21 cellular contexts compared by ENCODE assay signal in the genomic region with DNA sequence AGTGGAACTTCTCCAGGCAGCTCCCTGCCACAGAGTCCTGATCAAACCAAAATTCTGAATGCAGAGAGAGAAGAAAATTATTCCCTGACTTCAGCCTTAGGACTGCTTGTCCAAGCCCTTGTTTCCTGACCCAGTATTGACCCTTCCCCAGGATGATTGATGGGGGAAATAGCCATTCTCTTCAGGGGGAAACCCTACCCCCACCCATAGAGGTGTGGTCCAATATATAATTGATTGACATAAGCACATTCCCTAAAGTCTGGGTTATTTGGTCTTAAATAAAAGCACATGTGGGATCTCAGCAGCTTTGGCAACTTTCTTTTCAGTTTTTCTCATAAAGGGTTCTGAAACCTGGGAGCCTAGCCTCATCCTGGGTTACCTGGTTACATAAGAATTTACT.
"Had no signal": no experiment of that assay in that cellular context is flagged by ENCODE, and none has a peak within 500 bp of the region (broad histone marks: within the 10 kb centered on the region; RNA-seq: fewer than 3 reads in every experiment).

No MANE protein-coding gene starts in this region.

- H3K9me3 ChIP-seq: lower lobe of right lung, prostate gland, tibial nerve, uterus had no signal

- H3K36me3 Mint-ChIP-seq: activated CD4-positive, alpha-beta memory T cell treated with anti-CD3 and anti-CD28 coated beads for 36 hours had no signal

- H3K27me3 Mint-ChIP-seq: activated CD4-positive, alpha-beta memory T cell treated with anti-CD3 and anti-CD28 coated beads for 36 hours; activated CD4-positive, alpha-beta T cell treated with anti-CD3 and anti-CD28 coated beads for 36 hours; activated CD8-positive, alpha-beta memory T cell treated with anti-CD3 and anti-CD28 coated beads, Interleukin-2, amount 10 ng/mL, durations not matched to agents 7 days and 5 days; activated naive CD8-positive, alpha-beta T cell; T-helper 17 cell had no signal

- H3K4me3 ChIP-seq: dorsolateral prefrontal cortex, lower lobe of right lung, prostate gland, skin epidermis, tibial nerve, uterus had no signal

- H3K9me3 Mint-ChIP-seq: activated CD4-positive, alpha-beta memory T cell treated with anti-CD3 and anti-CD28 coated beads for 36 hours had no signal

- H3K27ac ChIP-seq: lower lobe of right lung, prostate gland, tibial nerve had no signal

- H3K4me3 Mint-ChIP-seq: activated CD4-positive, alpha-beta memory T cell treated with anti-CD3 and anti-CD28 coated beads for 36 hours; activated CD4-positive, alpha-beta T cell treated with anti-CD3 and anti-CD28 coated beads for 36 hours; activated CD8-positive, alpha-beta memory T cell treated with anti-CD3 and anti-CD28 coated beads, Interleukin-2, amount 10 ng/mL, durations not matched to agents 7 days and 5 days; activated naive CD8-positive, alpha-beta T cell; nephron progenitor cell; T-helper 17 cell had no signal

- H3K36me3 ChIP-seq: lower lobe of right lung, prostate gland, tibial nerve, uterus had no signal

- H3K27ac Mint-ChIP-seq: activated CD4-positive, alpha-beta memory T cell treated with anti-CD3 and anti-CD28 coated beads for 36 hours; activated CD4-positive, alpha-beta T cell treated with anti-CD3 and anti-CD28 coated beads for 36 hours; activated CD8-positive, alpha-beta memory T cell treated with anti-CD3 and anti-CD28 coated beads, Interleukin-2, amount 10 ng/mL, durations not matched to agents 7 days and 5 days; activated naive CD8-positive, alpha-beta T cell; nephron progenitor cell; T-helper 17 cell had no signal

- FAIRE-seq: colon had no signal

- H3K4me1 ChIP-seq: lower lobe of right lung, prostate gland, uterus had no signal

- DNase-seq: activated CD4-positive, alpha-beta memory T cell treated with anti-CD3 and anti-CD28 coated beads for 36 hours; activated CD4-positive, alpha-beta T cell treated with anti-CD3 and anti-CD28 coated beads for 36 hours; activated CD8-positive, alpha-beta memory T cell treated with anti-CD3 and anti-CD28 coated beads, Interleukin-2, amount 10 ng/mL, durations not matched to agents 7 days and 5 days; amniotic stem cell; caudate nucleus; dorsolateral prefrontal cortex; islet precursor cell; lower lobe of right lung; midbrain; nephron progenitor cell; occipital lobe; right cardiac atrium; stimulated activated naive CD8-positive, alpha-beta T cell treated with anti-CD3 and anti-CD28 coated beads, Interleukin-15, Interleukin-2, amounts not matched to agents 100 U/mL and 50 U/mL, for 24 hours; substantia nigra; T-helper 17 cell; uterus had no signal

- H3K27me3 ChIP-seq: dorsolateral prefrontal cortex, tibial nerve, uterus had no signal

- ATAC-seq: activated CD4-positive, alpha-beta T cell treated with anti-CD3 and anti-CD28 coated beads for 36 hours; activated CD8-positive, alpha-beta memory T cell treated with anti-CD3 and anti-CD28 coated beads, Interleukin-2, amount 10 ng/mL, durations not matched to agents 7 days and 5 days; lower lobe of right lung; right cardiac atrium; stimulated activated naive CD8-positive, alpha-beta T cell treated with anti-CD3 and anti-CD28 coated beads, Interleukin-15, Interleukin-2, amounts not matched to agents 100 U/mL and 50 U/mL, for 24 hours; T-helper 17 cell had no signal
